ENCODE assay signal across 28 cellular contexts in the genomic region with DNA sequence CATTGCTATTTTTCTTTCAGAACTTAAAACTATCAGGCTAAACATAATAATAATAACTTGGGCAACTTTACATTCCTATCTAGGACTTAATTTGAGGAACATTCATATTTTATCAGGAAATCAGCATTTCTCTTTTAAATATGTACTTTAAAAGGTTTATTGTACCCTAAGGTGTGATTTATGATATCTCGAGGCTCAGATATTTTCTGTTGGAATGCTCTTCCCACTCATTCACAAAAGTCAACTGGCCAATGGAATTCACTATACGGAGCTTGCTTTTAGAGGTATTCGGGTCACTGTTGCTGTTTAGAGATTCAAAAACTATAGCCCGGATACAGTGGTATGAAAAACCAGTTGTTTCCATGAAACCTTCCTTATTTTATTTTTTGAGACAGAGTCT.
"Had no signal": no experiment of that assay in that cellular context is flagged by ENCODE, and none has a peak within 500 bp of the region (broad histone marks: within the 10 kb centered on the region; RNA-seq: fewer than 3 reads in every experiment).

No MANE protein-coding gene starts in this region.

- H3K36me3 Mint-ChIP-seq: activated naive CD8-positive, alpha-beta T cell; naive thymus-derived CD4-positive, alpha-beta T cell had no signal

- H3K9me3 Mint-ChIP-seq: neural crest cell had no signal

- DNase-seq: activated CD4-positive, alpha-beta T cell treated with anti-CD3 and anti-CD28 coated beads for 48 hours; activated CD4-positive, alpha-beta T cell treated with anti-CD3 and anti-CD28 coated beads, Interleukin-2, amount 50 U/mL, for 48 hours; activated CD4-positive, CD25-positive, alpha-beta regulatory T cell; activated CD8-positive, alpha-beta memory T cell treated with anti-CD3 and anti-CD28 coated beads for 24 hours; activated effector memory CD4-positive, alpha-beta T cell treated with Interleukin-2 at 50 U/mL for 16 hours; activated naive CD4-positive, alpha-beta T cell treated with Interleukin-2 at 50 U/mL for 16 hours; anterior cingulate cortex; body of pancreas; foreskin keratinocyte; left ventricle myocardium inferior; naive thymus-derived CD4-positive, alpha-beta T cell; nucleus accumbens; psoas muscle; sigmoid colon; stimulated activated CD4-positive, alpha-beta T cell treated with anti-CD3 and anti-CD28 coated beads, Interleukin-15, amount 100 ng/mL, for 24 hours; stimulated activated CD4-positive, alpha-beta T cell treated with anti-CD3 and anti-CD28 coated beads, Interleukin-2, amount 100 ng/mL, for 24 hours; stimulated activated naive CD4-positive, alpha-beta T cell; tibial artery had no signal

- H3K27ac Mint-ChIP-seq: activated naive CD8-positive, alpha-beta T cell; naive thymus-derived CD4-positive, alpha-beta T cell had no signal

- H3K9me3 ChIP-seq: body of pancreas, left ventricle myocardium inferior, psoas muscle, sigmoid colon, suprapubic skin, tibial artery had no signal

- H3K27me3 Mint-ChIP-seq: activated naive CD8-positive, alpha-beta T cell; naive thymus-derived CD4-positive, alpha-beta T cell had no signal

- H3K4me3 Mint-ChIP-seq: activated naive CD8-positive, alpha-beta T cell; naive thymus-derived CD4-positive, alpha-beta T cell; neural crest cell had no signal

- H3K4me1 ChIP-seq: body of pancreas, foreskin keratinocyte, left ventricle myocardium inferior, parathyroid adenoma, psoas muscle, sigmoid colon, suprapubic skin, tibial artery had no signal

- H3K4me1 Mint-ChIP-seq: naive thymus-derived CD4-positive, alpha-beta T cell had no signal

- H3K79me2 ChIP-seq: parathyroid adenoma had no signal

- H3K4me3 ChIP-seq: body of pancreas, cardiac muscle cell, coronary artery, left ventricle myocardium inferior, lung, psoas muscle, sigmoid colon, suprapubic skin, tibial artery had no signal

- H3K27ac ChIP-seq: body of pancreas, cardiac muscle cell, coronary artery, foreskin keratinocyte, left ventricle myocardium inferior, parathyroid adenoma, psoas muscle, sigmoid colon, suprapubic skin, tibial artery had no signal

- H2AFZ ChIP-seq: parathyroid adenoma had no signal

- H3K36me3 ChIP-seq: cardiac muscle cell, left ventricle myocardium inferior, sigmoid colon, suprapubic skin, tibial artery had no signal

- H3K27me3 ChIP-seq: body of pancreas, cardiac muscle cell, foreskin keratinocyte, sigmoid colon, suprapubic skin, tibial artery had no signal

- H3K9ac ChIP-seq: parathyroid adenoma had no signal

- ATAC-seq: body of pancreas; esophagus mucosa; naive thymus-derived CD4-positive, alpha-beta T cell; psoas muscle had no signal

- FAIRE-seq: endothelial cell of umbilical vein, islet of Langerhans had no signal
